Comparison of ENCODE assay signal across 24 cellular contexts in genomic region chr3:56118968-56119367, GRCh38.
"Had no signal": no experiment of that assay in that cellular context is flagged by ENCODE, and none has a peak within 500 bp of the region (broad histone marks: within the 10 kb centered on the region; RNA-seq: fewer than 3 reads in every experiment).

No MANE protein-coding gene starts in this region.

- DNase-seq: effector CD4-positive, alpha-beta T cell; endodermal cell; erythroblast; foreskin keratinocyte; immature natural killer cell; left lung; lower lobe of right lung; mesenchymal stem cell; midbrain; naive B cell; occipital lobe; right lobe of liver; stimulated activated CD4-positive, alpha-beta T cell treated with anti-CD3 and anti-CD28 coated beads, Interleukin-2, amount 100 ng/mL, for 24 hours; stimulated activated CD4-positive, alpha-beta T cell treated with anti-CD3 and anti-CD28 coated beads, Interleukin-4, amount 100 ng/mL, for 4 hours; stimulated activated naive B cell treated with anti-CD40 and anti-IgM and Interleukin-4, amounts not matched to agents 10 μg/mL and 1 μg/mL and 100 μg/mL, for 72 hours; stimulated activated naive CD8-positive, alpha-beta T cell treated with anti-CD3 and anti-CD28 coated beads, Interleukin-15, amount 100 ng/mL, for 72 hours; testis; upper lobe of right lung had no signal

- H3K27me3 ChIP-seq: foreskin keratinocyte, left lung, right lobe of liver, testis, tibial nerve, upper lobe of right lung, vagina had no signal

- H3K36me3 ChIP-seq: left lung, lower lobe of right lung, prostate gland, right lobe of liver, tibial nerve, upper lobe of right lung, vagina had no signal

- H3K4me3 ChIP-seq: coronary artery, left lung, lower lobe of right lung, prostate gland, right lobe of liver, skin epidermis, testis, tibial nerve, upper lobe of right lung, vagina had no signal

- H3K27ac ChIP-seq: coronary artery, foreskin keratinocyte, left lung, lower lobe of right lung, parathyroid adenoma, prostate gland, right lobe of liver, skin epidermis, testis, upper lobe of right lung, vagina had no signal

- ATAC-seq: left lung; lower lobe of right lung; right lobe of liver; stimulated activated naive B cell treated with anti-CD40 and anti-IgM and Interleukin-4, amounts not matched to agents 10 μg/mL and 1 μg/mL and 100 μg/mL, for 72 hours; stimulated activated naive CD8-positive, alpha-beta T cell treated with anti-CD3 and anti-CD28 coated beads, Interleukin-15, amount 100 ng/mL, for 72 hours; upper lobe of right lung had no signal

- H2AFZ ChIP-seq: parathyroid adenoma had no signal

- H3K9ac ChIP-seq: parathyroid adenoma had no signal

- H3K79me2 ChIP-seq: parathyroid adenoma had no signal

- H3K4me1 ChIP-seq: left lung, lower lobe of right lung, parathyroid adenoma, prostate gland, right lobe of liver, testis, tibial nerve, upper lobe of right lung had no signal

- H3K9me3 ChIP-seq: prostate gland, testis, upper lobe of right lung, vagina had no signal
